ENCODE assay signal across 1 cellular context in genomic region chr14:73478684-73479083, GRCh38.
TF ChIP-seq lines count a peak whose summit lies in the region.

No MANE protein-coding gene starts in this region.

TF ChIP-seq in HepG2, 621 proteins besides CTCF, POLR2A, EP300 and RAD21 (continued from another document and continues in another):
- TF ChIP-seq ZNF431 (CRISPR knock-in tag; IDR thresholded peaks at IDR 0.05; ENCODE audit: borderline replicate concordance, low read depth), result no peak
- TF ChIP-seq CENPBD1 (CRISPR knock-in tag; IDR thresholded peaks at IDR 0.05; ENCODE audit: borderline replicate concordance, low read depth), result no peak
- TF ChIP-seq ZMYM3 (CRISPR knock-in tag; IDR thresholded peaks at IDR 0.05), result peak; percentile 59; the same call in 1 of the 2 replicates
- 0 out of 2 replicates have a peak, but pooled peaks have one; percentile 25 for TF ChIP-seq ZNF292 (CRISPR knock-in tag; IDR thresholded peaks at IDR 0.05; ENCODE audit: borderline replicate concordance, low read depth)
- TF ChIP-seq ZNF816 (CRISPR knock-in tag; IDR thresholded peaks at IDR 0.05; ENCODE audit: borderline replicate concordance), result no peak
- 0 out of 2 replicates have a peak, but pooled peaks have one; percentile 25 for TF ChIP-seq ATF6 (CRISPR knock-in tag; conservative IDR thresholded peaks at IDR 0.05)
- no peak for TF ChIP-seq ZNF124 (CRISPR knock-in tag; IDR thresholded peaks at IDR 0.05)
- TF ChIP-seq SKIL (CRISPR knock-in tag; IDR thresholded peaks at IDR 0.05; ENCODE audit: borderline replicate concordance), result no peak
- TF ChIP-seq KDM4B (CRISPR knock-in tag; IDR thresholded peaks at IDR 0.05), result no peak
- TF ChIP-seq ZFP36L1 (CRISPR knock-in tag; IDR thresholded peaks at IDR 0.05), result no peak
- no peak for TF ChIP-seq IRX3 (CRISPR knock-in tag; IDR thresholded peaks at IDR 0.05; ENCODE audit: borderline replicate concordance, low read depth)
- peak; percentile 65; the same call in 1 of the 2 replicates for TF ChIP-seq BHLHE40 (IDR thresholded peaks at IDR 0.05; ENCODE audit: low read length)
- peak; percentile 76; the same call in 1 of the 2 replicates for TF ChIP-seq PITX1 (CRISPR knock-in tag; IDR thresholded peaks at IDR 0.05)
- TF ChIP-seq ZBTB40 (IDR thresholded peaks at IDR 0.05), result no peak
- TF ChIP-seq ZBTB40 (CRISPR knock-in tag; IDR thresholded peaks at IDR 0.05), result no peak
- TF ChIP-seq ASH2L (IDR thresholded peaks at IDR 0.05; ENCODE audit: insufficient read length, low read depth, low read length), result peak; percentile 24
- TF ChIP-seq ZNF546 (CRISPR knock-in tag; conservative IDR thresholded peaks at IDR 0.05), result no peak
- TF ChIP-seq DDIT3 (CRISPR knock-in tag; IDR thresholded peaks at IDR 0.05), result no peak
- peak; percentile 73; the same call in 1 of the 2 replicates for TF ChIP-seq MEIS2 (CRISPR knock-in tag; IDR thresholded peaks at IDR 0.05)
- TF ChIP-seq ZNF549 (CRISPR knock-in tag; IDR thresholded peaks at IDR 0.05), result no peak
- no peak for TF ChIP-seq CREB1 (IDR thresholded peaks at IDR 0.05)
- TF ChIP-seq CREB1 (CRISPR knock-in tag; IDR thresholded peaks at IDR 0.05), result peak; percentile 29; the same call in 1 of the 2 replicates
- TF ChIP-seq ZBTB8A (CRISPR knock-in tag; IDR thresholded peaks at IDR 0.05; ENCODE audit: borderline replicate concordance, low read depth), result no peak
- no peak for TF ChIP-seq ARNT2 (CRISPR knock-in tag; IDR thresholded peaks at IDR 0.05; ENCODE audit: low read depth)
- TF ChIP-seq ZNF597 (CRISPR knock-in tag; IDR thresholded peaks at IDR 0.05), result no peak
- TF ChIP-seq IKZF5 (CRISPR knock-in tag; IDR thresholded peaks at IDR 0.05), result peak; percentile 45; the same call in 1 of the 2 replicates
- TF ChIP-seq ZBTB1 (CRISPR knock-in tag; IDR thresholded peaks at IDR 0.05; ENCODE audit: borderline replicate concordance), result no peak
- TF ChIP-seq ZNF766 (CRISPR knock-in tag; IDR thresholded peaks at IDR 0.05; ENCODE audit: borderline replicate concordance), result no peak
- no peak for TF ChIP-seq NONO (IDR thresholded peaks at IDR 0.05)
- TF ChIP-seq NONO (CRISPR knock-in tag; conservative IDR thresholded peaks at IDR 0.05), result no peak
- TF ChIP-seq TBX2 (CRISPR knock-in tag; IDR thresholded peaks at IDR 0.05; ENCODE audit: borderline replicate concordance), result no peak
- TF ChIP-seq ZNF3 (CRISPR knock-in tag; IDR thresholded peaks at IDR 0.05), result no peak
- TF ChIP-seq MLXIP (CRISPR knock-in tag; IDR thresholded peaks at IDR 0.05; ENCODE audit: borderline replicate concordance), result no peak
- TF ChIP-seq ZNF878 (CRISPR knock-in tag; IDR thresholded peaks at IDR 0.05), result no peak
- TF ChIP-seq MBD4 (IDR thresholded peaks at IDR 0.05; ENCODE audit: borderline replicate concordance, low read length), result no peak
- peak; percentile 98 for TF ChIP-seq ZNF441 (CRISPR knock-in tag; IDR thresholded peaks at IDR 0.05; ENCODE audit: borderline replicate concordance)
